Comparison of ENCODE assay signal across 12 cellular contexts in the genomic region with DNA sequence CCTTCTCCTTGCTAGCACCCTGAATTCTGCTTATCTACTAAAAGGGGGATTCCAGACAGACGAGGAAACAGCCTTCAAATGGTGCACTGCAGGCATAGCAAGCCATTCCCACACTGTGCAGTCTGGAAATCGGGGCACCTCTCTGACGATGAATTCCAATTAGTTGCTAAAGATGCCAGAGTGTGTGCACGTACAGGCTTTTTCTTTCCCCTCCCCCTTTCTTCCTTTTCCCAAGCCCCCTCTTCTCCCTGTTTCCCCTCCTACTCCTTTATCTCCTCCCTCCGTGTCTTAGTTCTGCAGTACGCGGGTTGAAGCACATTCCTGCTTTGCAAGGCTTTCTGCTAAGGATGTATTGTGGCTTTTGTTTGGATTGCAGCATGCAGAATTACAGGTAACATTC. TPM values are rescaled to one million over a fixed set of nuclear protein-coding genes. Genes with fewer than 3 reads are reported as not detected.
DNase-seq lines count a peak whose midpoint lies in the region; ATAC-seq, FAIRE-seq and TF ChIP-seq lines count a peak whose summit lies in the region.
"Had no signal": no experiment of that assay in that cellular context is flagged by ENCODE, and none has a peak within 500 bp of the region (broad histone marks: within the 10 kb centered on the region; RNA-seq: fewer than 3 reads in every experiment).

Gene GPR21 (plus strand): TSS at position 316 of the 400 bp plus-strand sequence. CDS start 900 bp downstream, outside the sequence.

- H3K4me1 ChIP-seq in SJCRH30 (peaks cover 26% of the 10 kb centered on the region), esophagus muscularis mucosa (peaks cover 0 to 68% (median 67%) of the 10 kb centered on the region in 4 donors), mesodermal cell (ENCODE audit: control insufficient read depth, insufficient read depth, low read length, poor library complexity, severe bottlenecking) (peaks cover 14% of the 10 kb centered on the region), thoracic aorta (ENCODE audit: control insufficient read depth in 1 of 2, low read depth in 2 of 2) (peaks cover 11 to 53% of the 10 kb centered on the region in 2 donors)

- H3K36me3 ChIP-seq in SJCRH30 (peaks cover 10% of the 10 kb centered on the region; the same call in 1 of the 2 replicates), esophagus muscularis mucosa (peaks cover 0 to 22% (median 14%) of the 10 kb centered on the region in 4 donors), mesodermal cell (ENCODE audit: control insufficient read depth, insufficient read depth, low read length) (peaks cover 22% of the 10 kb centered on the region), thoracic aorta (no peaks in the 10 kb centered on the region)

- TF ChIP-seq POLR2A in esophagus muscularis mucosa (IDR thresholded peaks at IDR 0.05; ENCODE audit: low read depth) (no peak), H54 (IDR thresholded peaks at IDR 0.05; ENCODE audit: low read depth, low read length) (no peak)

- TF ChIP-seq CTCF in esophagus muscularis mucosa (IDR thresholded peaks at IDR 0.05) (no peak), thoracic aorta (IDR thresholded peaks at IDR 0.05) (no peak)

- no peak for ATAC-seq in thoracic aorta (ENCODE audit: insufficient number of reproducible peaks, low FRiP score, low read depth)
- ATAC-seq in GM18873 (IDR thresholded peaks at IDR 0.05; ENCODE audit: low FRiP score, unreplicated experiment), result no peak
- ATAC-seq: PC-3 had no signal

- TF ChIP-seq EP300 in esophagus muscularis mucosa (IDR thresholded peaks at IDR 0.05), result no peak

- peak within 1 kb of the TSS; percentile 40 for H3K27ac ChIP-seq in SJCRH30
- H3K27ac ChIP-seq in esophagus muscularis mucosa (replicated peaks in 1 of 4), result peak within 1 kb of the TSS; percentile 20 to 70 (median 41)
- H3K27ac ChIP-seq in mesodermal cell (ENCODE audit: low read depth, low read length, severe bottlenecking), result peak within 1 kb of the TSS; percentile 57
- peak within 1 kb of the TSS; percentile 34 to 73 for H3K27ac ChIP-seq in thoracic aorta

- H3K27me3 ChIP-seq in SJCRH30 (no peaks in the 10 kb centered on the region), esophagus muscularis mucosa (no peaks in the 10 kb centered on the region), thoracic aorta (replicated peaks; ENCODE audit: insufficient read depth) (no peaks in the 10 kb centered on the region)

- H3K9me3 ChIP-seq in SJCRH30 (replicated peaks), result no peaks in the 10 kb centered on the region
- no peaks in the 10 kb centered on the region for H3K9me3 ChIP-seq in esophagus muscularis mucosa
- no peaks in the 10 kb centered on the region for H3K9me3 ChIP-seq in mesodermal cell (ENCODE audit: control insufficient read depth, low read length)
- no peaks in the 10 kb centered on the region for H3K9me3 ChIP-seq in thoracic aorta

- peak in 1 of 2 experiments; percentile 15 for DNase-seq in SJCRH30
- no peak for DNase-seq in esophagus muscularis mucosa (ENCODE audit: extremely low spot score)
- no peak for DNase-seq in thoracic aorta (ENCODE audit: low spot score)
- no peak for DNase-seq in NCI-H1417 (lab: John Stamatoyannopoulos, UW)
- no peak for DNase-seq in activated gamma-delta T cell treated with Interleukin-2 at 50 U/mL for 16 hours
- DNase-seq in H54 (ENCODE audit: insufficient read length, low spot score), result no peak
- DNase-seq: CD4-positive, alpha-beta T cell; effector memory CD4-positive, alpha-beta T cell; PC-3 had no signal

- peak within 1 kb of the TSS; percentile 11; the same call in 1 of the 2 replicates for H3K4me3 ChIP-seq in SJCRH30
- H3K4me3 ChIP-seq in esophagus muscularis mucosa, result peak within 1 kb of the TSS; percentile 7 to 39 (median 16)
- no peak within 1 kb of the TSS for H3K4me3 ChIP-seq in mesodermal cell (ENCODE audit: extremely low read depth, insufficient read depth, low read length, poor library complexity, severe bottlenecking)
- H3K4me3 ChIP-seq in thoracic aorta, result peak within 1 kb of the TSS; percentile 68

- WGBS in esophagus muscularis mucosa, result 41% methylated on average over 7 of the region's 7 CpGs
- WGBS in mesodermal cell (ENCODE audit: insufficient coverage in 2 of 2), 2 experiments, result 62 to 71% methylated on average over 4 to 5 of the region's 7 CpGs

- intact Hi-C loops in esophagus muscularis mucosa (cut with DNase I), result no loop called here

- FAIRE-seq in H54 (lab: Jason Lieb, UNC), result no peak

RNA-seq across cellular contexts. Expression of gene GPR21, which starts in this region (rescaled TPM):
- 0.68 and 1.7 TPM in 2 replicates for total RNA-seq in SJCRH30 (2014; rRNA removed; shearing (Covaris generic))
- total RNA-seq in esophagus muscularis mucosa (1 to 10 TPM in 1 of 4 donors, under 1 TPM in 2, not detected in 1; 0.33 to 1.1 (median 0.52) TPM), thoracic aorta (1 to 10 TPM in 1 of 2 donors, not detected in 1; 6.4 TPM)
- polyA plus RNA-seq in mesodermal cell (2013, experiment 1 of 2), result not detected
- not detected for polyA plus RNA-seq in mesodermal cell (2013, experiment 2 of 2)
- total RNA-seq: M059J had no signal
